In the genomic region with DNA sequence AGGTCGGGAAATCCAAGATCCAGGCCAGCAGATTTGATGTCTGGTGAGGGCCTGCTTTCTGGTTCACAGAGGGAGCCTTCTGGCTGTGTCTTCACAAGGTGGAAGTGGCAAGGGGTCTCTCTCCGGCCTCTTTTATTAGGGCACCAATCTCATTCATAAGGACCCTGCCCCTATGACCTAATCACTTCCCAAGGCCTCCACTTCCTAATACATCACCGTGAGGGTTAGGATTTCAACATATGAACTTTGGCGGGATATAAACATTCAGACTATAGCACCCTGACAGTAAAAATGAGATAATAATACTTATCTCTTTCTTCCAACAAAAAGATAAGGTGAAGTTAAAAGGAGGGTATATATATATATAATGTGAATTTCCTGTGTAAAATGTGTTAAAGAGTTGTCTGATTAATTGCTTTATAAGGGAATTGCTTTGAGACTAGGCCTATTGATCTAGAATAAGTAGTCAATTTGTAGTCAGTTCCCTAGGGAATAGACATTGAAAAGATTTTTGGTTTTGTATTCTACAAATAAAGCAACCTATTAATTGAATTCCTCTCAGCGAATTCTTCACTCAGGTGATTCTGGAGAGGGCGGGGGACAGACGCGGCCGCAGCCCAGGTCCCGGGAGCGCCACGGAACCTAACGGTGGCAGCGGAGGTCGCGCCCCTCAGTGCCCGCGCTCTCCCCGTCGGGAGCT, we compare ENCODE assay signal across 8 cellular contexts. TPM values are rescaled to one million over a fixed set of nuclear protein-coding genes. Genes with fewer than 3 reads are reported as not detected.
A peak's percentile ranks its signal among the peaks of the same experiment; 100 is the strongest.
DNase-seq lines count a peak whose midpoint lies in the region; ATAC-seq and TF ChIP-seq lines count a peak whose summit lies in the region.

No MANE protein-coding gene starts in this region.

- TF ChIP-seq CTCF in cardiac muscle cell (IDR thresholded peaks at IDR 0.05; ENCODE audit: low read depth, low read length) (no peak), brain microvascular endothelial cell (IDR thresholded peaks at IDR 0.05; ENCODE audit: low read depth, low read length, missing control alignments) (no peak), uterus (IDR thresholded peaks at IDR 0.05) (peak in 1 of 4 experiments; percentile 3), GM20000 (IDR thresholded peaks at IDR 0.05; ENCODE audit: extremely low read depth, missing control alignments) (no peak)

- H3K23ac ChIP-seq in mesendoderm (ENCODE audit: low read length), result no peak overlapping the region

- no peak overlapping the region for H2BK120ac ChIP-seq in mesendoderm (ENCODE audit: low read depth, low read length)

- no peak overlapping the region for H4K5ac ChIP-seq in mesendoderm (ENCODE audit: low read length)

- H3K36me3 ChIP-seq in cardiac muscle cell, result no peaks in the 10 kb centered on the region
- no peaks in the 10 kb centered on the region for H3K36me3 ChIP-seq in brain microvascular endothelial cell (replicated peaks)
- H3K36me3 ChIP-seq in mesendoderm (ENCODE audit: control insufficient read depth, insufficient read depth, low read length), result no peaks in the 10 kb centered on the region
- H3K36me3 ChIP-seq in uterus, result no peaks in the 10 kb centered on the region

- WGBS in mesendoderm (ENCODE audit: extremely low coverage, insufficient coverage, low lambda C conversion rate), result no CpG with 5 or more reads among the region's 20 CpGs

- H3K18ac ChIP-seq in mesendoderm (ENCODE audit: low read length), result peak overlapping the region; percentile 43

- H3K9me3 ChIP-seq in cardiac muscle cell (ENCODE audit: low read depth) (no peaks in the 10 kb centered on the region), uterus (no peaks in the 10 kb centered on the region)

- H3K4me3 ChIP-seq in cardiac muscle cell (peak overlapping the region; percentile 61), brain microvascular endothelial cell (ENCODE audit: low read depth, low read length) (peak overlapping the region; percentile 74), mesendoderm (ENCODE audit: low read length) (no peak overlapping the region), uterus (peak overlapping the region; percentile 65 to 82)

- no peak overlapping the region for H3K4ac ChIP-seq in mesendoderm (ENCODE audit: low read depth, low read length)

- H3K27me3 ChIP-seq in cardiac muscle cell (peaks cover 52% of the 10 kb centered on the region), brain microvascular endothelial cell (replicated peaks) (no peaks in the 10 kb centered on the region), mesendoderm (ENCODE audit: insufficient read depth, low read length, poor library complexity) (no peaks in the 10 kb centered on the region), uterus (no peaks in the 10 kb centered on the region)

- H3K56ac ChIP-seq in mesendoderm (ENCODE audit: low read length), result peak overlapping the region; percentile 78

- intact Hi-C loops in left cardiac atrium (cut with DNase I), result no loop called here
- intact Hi-C loops in uterus (cut with DNase I; ENCODE audit: low total_unique reads), result no loop called here
- intact Hi-C loops in posterior vena cava (cut with DNase I), result no loop called here

- peaks cover 6% of the 10 kb centered on the region for H3K4me1 ChIP-seq in cardiac muscle cell (ENCODE audit: low read depth)
- no peaks in the 10 kb centered on the region for H3K4me1 ChIP-seq in mesendoderm (ENCODE audit: control insufficient read depth, low read depth, low read length)
- H3K4me1 ChIP-seq in uterus, result no peaks in the 10 kb centered on the region

- H2BK5ac ChIP-seq in mesendoderm (ENCODE audit: low read length), result no peak overlapping the region

- no peak overlapping the region for H2BK15ac ChIP-seq in mesendoderm (replicated peaks; ENCODE audit: low read depth)

- no peaks in the 10 kb centered on the region for H3K79me1 ChIP-seq in mesendoderm (ENCODE audit: low read length)

- no peak for TF ChIP-seq POLR2A in uterus (IDR thresholded peaks at IDR 0.05)

- in situ Hi-C loops in brain microvascular endothelial cell (cut with HindIII; ENCODE audit: low pct_ligation_motif_present, low sequenced_read_pairs), result no loop called here

- no peak overlapping the region for H2AK5ac ChIP-seq in mesendoderm (ENCODE audit: low read length)

- H3K79me2 ChIP-seq in mesendoderm (ENCODE audit: control insufficient read depth, insufficient read depth, low read length), result no peaks in the 10 kb centered on the region

- H3K27ac ChIP-seq in cardiac muscle cell (no peak overlapping the region), brain microvascular endothelial cell (peak overlapping the region; percentile 45), mesendoderm (ENCODE audit: low read depth, low read length) (no peak overlapping the region), uterus (peak overlapping the region; percentile 97 to 98)

- H3K4me2 ChIP-seq in mesendoderm (ENCODE audit: low read length), result peak overlapping the region; percentile 35

- ATAC-seq in left cardiac atrium, result no peak
- ATAC-seq in GM18870 (IDR thresholded peaks at IDR 0.05; ENCODE audit: unreplicated experiment), result no peak

- DNase-seq in cardiac muscle cell (ENCODE audit: low read depth in 1 of 2, low spot score in 1 of 2), result no peak
- DNase-seq in left cardiac atrium, result no peak
- no peak for DNase-seq in brain microvascular endothelial cell
- DNase-seq in mesendoderm, result no peak
- DNase-seq in uterus, result no peak
- DNase-seq in GM20000 (ENCODE audit: low spot score), result no peak
- no peak for DNase-seq in posterior vena cava (ENCODE audit: low spot score)

- H4K8ac ChIP-seq in mesendoderm (ENCODE audit: low read depth, low read length), result no peak overlapping the region

- peak overlapping the region; percentile 18 for H3K9ac ChIP-seq in mesendoderm (ENCODE audit: low read length)

RNA-seq across cellular contexts. Expression of gene LGALS3, which starts 0.5 kb away (rescaled TPM):
- total RNA-seq in cardiac muscle cell (33.2 and 51.8 TPM in 2 replicates), left cardiac atrium (100 to 1,000 TPM; 121 to 159 TPM), uterus (100 to 1,000 TPM in 3 of 4 donors, 10 to 100 TPM in 1; 71.9 to 486 (median 216) TPM), posterior vena cava (100 to 1,000 TPM; 148 to 189 TPM)
- polyA plus RNA-seq in cardiac muscle cell, result 55.3 and 60.3 TPM in 2 replicates
- polyA plus RNA-seq in mesendoderm (2013, experiment 1 of 2), result 9.2 TPM
- 9.7 TPM for polyA plus RNA-seq in mesendoderm (2013, experiment 2 of 2)

Comparison
In these comparisons a context has a peak if more than half of its experiments do, and no peak if none do; other contexts are left out.
1. H3K27ac ChIP-seq: peak in brain microvascular endothelial cell (single experiment) and uterus (2 of 2); none in cardiac muscle cell (single experiment) and mesendoderm (single experiment).